In genomic region chr7:4894482-4894881, GRCh38 we compare ENCODE assay signal across 11 cellular contexts. TPM values are rescaled to one million over a fixed set of nuclear protein-coding genes. Genes with fewer than 3 reads are reported as not detected.
"Had no signal": no experiment of that assay in that cellular context is flagged by ENCODE, and none has a peak within 500 bp of the region (broad histone marks: within the 10 kb centered on the region; RNA-seq: fewer than 3 reads in every experiment).

No MANE protein-coding gene starts in this region.

- H3K9ac ChIP-seq: KMS-11 had no signal

- H3K4me2 ChIP-seq: KMS-11 had no signal

- FAIRE-seq: H54, HepG2 had no signal

- H3K27ac Mint-ChIP-seq: HFFc6, IgD-negative memory B cell had no signal

- H3K9me3 ChIP-seq: HAP-1 had no signal

- H3K4me3 ChIP-seq: HAP-1 had no signal

- H3K4me3 Mint-ChIP-seq: HFFc6, IgD-negative memory B cell had no signal

- H3K36me3 ChIP-seq: HAP-1 had no signal

- H3K4me1 ChIP-seq: HAP-1 had no signal

- DNase-seq: GOT3, HFFc6, Karpas-422 had no signal

- H3K27ac ChIP-seq: HL-60, KMS-11 had no signal

- ATAC-seq: HCT116, HepG2 had no signal

- H3K4me1 Mint-ChIP-seq: IgD-negative memory B cell had no signal

RNA-seq across cellular contexts. Expression of gene RADIL, which starts 11.0 kb away (rescaled TPM):
- polyA plus RNA-seq: IgD-negative memory B cell had no signal

RNA-seq across cellular contexts. Expression of gene PAPOLB, which starts 32.7 kb away (rescaled TPM):
- total RNA-seq: HepG2, HFFc6, HT1080 had no signal
- polyA plus RNA-seq: HepG2, IgD-negative memory B cell had no signal
